Comparison of ENCODE assay signal across 8 cellular contexts in genomic region chr20:3045816-3046676, GRCh38. TPM values are rescaled to one million over a fixed set of nuclear protein-coding genes. Genes with fewer than 3 reads are reported as not detected.
DNase-seq lines count a peak whose midpoint lies in the region; ATAC-seq and TF ChIP-seq lines count a peak whose summit lies in the region.

TSS of gene MRPS26 (plus strand) at chr20:3046052. CDS start at chr20:3046069, 17 bp downstream.

- peaks cover 38% of the 10 kb centered on the region for H3K36me3 Mint-ChIP-seq in endodermal cell (ENCODE audit: low read depth)

- H3K27ac Mint-ChIP-seq in endodermal cell: peak within 1 kb of the TSS; percentile 48

- ATAC-seq in HG03460 (IDR thresholded peaks at IDR 0.05; ENCODE audit: unreplicated experiment): peak; percentile 88

- peak within 1 kb of the TSS; percentile 90 for H3K4me3 Mint-ChIP-seq in endodermal cell

- no peak within 1 kb of the TSS for H3K27ac ChIP-seq in endodermal cell (ENCODE audit: low read depth, low read length)
- H3K27ac ChIP-seq in mesodermal cell (ENCODE audit: low read depth, low read length, severe bottlenecking): peak within 1 kb of the TSS; percentile 74

- H3K4me1 Mint-ChIP-seq in endodermal cell: peaks cover 23% of the 10 kb centered on the region

- no peak for TF ChIP-seq CTCF in endodermal cell (conservative IDR thresholded peaks at IDR 0.05)

- H3K4me3 ChIP-seq in endodermal cell (ENCODE audit: low read length): peak within 1 kb of the TSS; percentile 95
- H3K4me3 ChIP-seq in mesodermal cell (ENCODE audit: extremely low read depth, insufficient read depth, low read length, poor library complexity, severe bottlenecking): peak within 1 kb of the TSS; percentile 96

- DNase-seq in CD1c-positive myeloid dendritic cell (ENCODE audit: extremely low spot score): peak; percentile 90
- DNase-seq in GM19240 (ENCODE audit: insufficient read length, low spot score): peak; percentile 87
- peak; percentile 81 to 84 for DNase-seq in NOMO-1 (lab: John Stamatoyannopoulos, UW; ENCODE audit: unreplicated experiment in 2 of 2)
- DNase-seq in activated CD8-positive, alpha-beta memory T cell treated with anti-CD3 and anti-CD28 coated beads for 48 hours (ENCODE audit: low read depth in 2 of 3, low spot score in 2 of 3): peak; percentile 70 to 76 (median 71)
- peak; percentile 97 for DNase-seq in endodermal cell
- peak; percentile 68 for DNase-seq in stimulated activated CD8-positive, alpha-beta memory T cell treated with anti-CD3 and anti-CD28 coated beads, Interleukin-15, amount 100 ng/mL, for 24 hours (ENCODE audit: low read depth)

- no peaks in the 10 kb centered on the region for H3K27me3 ChIP-seq in endodermal cell (ENCODE audit: control insufficient read depth, insufficient read depth, low read length, poor library complexity, severe bottlenecking)

- no peaks in the 10 kb centered on the region for H3K9me3 Mint-ChIP-seq in endodermal cell

- no peaks in the 10 kb centered on the region for H3K9me3 ChIP-seq in endodermal cell (ENCODE audit: control insufficient read depth, low read length)
- no peaks in the 10 kb centered on the region for H3K9me3 ChIP-seq in mesodermal cell (ENCODE audit: control insufficient read depth, low read length)

- peak within 1 kb of the TSS; percentile 66 for H3K9ac ChIP-seq in endodermal cell (ENCODE audit: extremely low read depth, low read length, poor library complexity, severe bottlenecking)

- H3K27me3 Mint-ChIP-seq in endodermal cell (ENCODE audit: insufficient read depth): no peaks in the 10 kb centered on the region

- H3K36me3 ChIP-seq in endodermal cell (ENCODE audit: control insufficient read depth, insufficient read depth, low read length) (peaks cover 25% of the 10 kb centered on the region), mesodermal cell (ENCODE audit: control insufficient read depth, insufficient read depth, low read length) (peaks cover 31% of the 10 kb centered on the region)

- WGBS in endodermal cell (ENCODE audit: insufficient coverage in 1 of 2, insufficient read length in 1 of 2), 2 experiments: 0% methylated on average over 41 to 104 of the region's 104 CpGs
- 0 to 1% methylated on average over 93 to 103 of the region's 104 CpGs for WGBS in mesodermal cell (ENCODE audit: insufficient coverage in 2 of 2), 2 experiments

- H3K4me1 ChIP-seq in endodermal cell (ENCODE audit: control insufficient read depth, insufficient read depth, low read length): peaks cover 3% of the 10 kb centered on the region
- no peaks in the 10 kb centered on the region for H3K4me1 ChIP-seq in mesodermal cell (ENCODE audit: control insufficient read depth, insufficient read depth, low read length, poor library complexity, severe bottlenecking)

RNA-seq across cellular contexts. Expression of gene MRPS26, which starts in this region (rescaled TPM):
- total RNA-seq in endodermal cell: 10 to 100 TPM; 75.1 to 87.7 TPM
- polyA plus RNA-seq in endodermal cell (2013, experiment 1 of 2): 62.9 TPM
- 61.7 TPM for polyA plus RNA-seq in endodermal cell (2013, experiment 2 of 2)
- 51.1 TPM for polyA plus RNA-seq in mesodermal cell (2013, experiment 1 of 2)
- polyA plus RNA-seq in mesodermal cell (2013, experiment 2 of 2): 44.8 TPM
